ENCODE assay signal across 21 cellular contexts in genomic region chr9:135693265-135693664, GRCh38. TPM values are rescaled to one million over a fixed set of nuclear protein-coding genes. Genes with fewer than 3 reads are reported as not detected.
"Had no signal": no experiment of that assay in that cellular context is flagged by ENCODE, and none has a peak within 500 bp of the region (broad histone marks: within the 10 kb centered on the region; RNA-seq: fewer than 3 reads in every experiment).

No MANE protein-coding gene starts in this region.

- H3K27ac Mint-ChIP-seq: activated naive CD8-positive, alpha-beta T cell treated with anti-CD3 and anti-CD28 coated beads, Interleukin-2, amount 50 U/mL, for 24 hours; nephron progenitor cell; stimulated activated naive B cell treated with anti-CD40 and anti-IgM and Interleukin-4, amounts not matched to agents 10 μg/mL and 1 μg/mL and 100 μg/mL, for 72 hours had no signal

- H3K79me2 ChIP-seq: hepatocyte had no signal

- H3K36me3 Mint-ChIP-seq: stimulated activated naive B cell treated with anti-CD40 and anti-IgM and Interleukin-4, amounts not matched to agents 10 μg/mL and 1 μg/mL and 100 μg/mL, for 72 hours had no signal

- DNase-seq: activated CD4-positive, alpha-beta T cell treated with anti-CD3 and anti-CD28 coated beads for 1 hour; activated CD4-positive, alpha-beta T cell treated with anti-CD3 and anti-CD28 coated beads, Interleukin-2, amount 50 U/mL, for 4 hours; activated naive CD4-positive, alpha-beta T cell; activated naive CD8-positive, alpha-beta T cell treated with anti-CD3 and anti-CD28 coated beads, Interleukin-2, amount 50 U/mL, for 24 hours; activated T-cell treated with anti-CD3 and anti-CD28 coated beads for 4 hours; mesendoderm; nephron progenitor cell; stimulated activated CD4-positive, alpha-beta T cell treated with anti-CD3 and anti-CD28 coated beads, Interleukin-4, amount 100 ng/mL, for 1 hour; stimulated activated naive B cell treated with anti-CD40 and anti-IgM and Interleukin-4, amounts not matched to agents 10 μg/mL and 1 μg/mL and 100 μg/mL, for 72 hours; T-helper 1 cell; T1000; uterus had no signal

- H3K4me3 ChIP-seq: cardiac muscle cell, hepatocyte, pancreas, tibial nerve, uterus had no signal

- H2AFZ ChIP-seq: hepatocyte had no signal

- H3K4me1 Mint-ChIP-seq: activated naive CD8-positive, alpha-beta T cell treated with anti-CD3 and anti-CD28 coated beads, Interleukin-2, amount 50 U/mL, for 24 hours; stimulated activated naive B cell treated with anti-CD40 and anti-IgM and Interleukin-4, amounts not matched to agents 10 μg/mL and 1 μg/mL and 100 μg/mL, for 72 hours had no signal

- H3K4me1 ChIP-seq: pancreas, tibial nerve, uterus had no signal

- H3K4me2 ChIP-seq: hepatocyte had no signal

- H3K9me3 Mint-ChIP-seq: activated naive CD8-positive, alpha-beta T cell treated with anti-CD3 and anti-CD28 coated beads, Interleukin-2, amount 50 U/mL, for 24 hours; nephron progenitor cell; stimulated activated naive B cell treated with anti-CD40 and anti-IgM and Interleukin-4, amounts not matched to agents 10 μg/mL and 1 μg/mL and 100 μg/mL, for 72 hours had no signal

- H3K27me3 ChIP-seq: cardiac muscle cell, hepatocyte, pancreas, tibial nerve, uterus had no signal

- H3K27ac ChIP-seq: cardiac muscle cell, hepatocyte, pancreas, tibial nerve, uterus had no signal

- ATAC-seq: activated naive CD8-positive, alpha-beta T cell treated with anti-CD3 and anti-CD28 coated beads, Interleukin-2, amount 50 U/mL, for 24 hours; pancreas; stimulated activated naive B cell treated with anti-CD40 and anti-IgM and Interleukin-4, amounts not matched to agents 10 μg/mL and 1 μg/mL and 100 μg/mL, for 72 hours had no signal

- H3K4me3 Mint-ChIP-seq: activated naive CD8-positive, alpha-beta T cell treated with anti-CD3 and anti-CD28 coated beads, Interleukin-2, amount 50 U/mL, for 24 hours; nephron progenitor cell; stimulated activated naive B cell treated with anti-CD40 and anti-IgM and Interleukin-4, amounts not matched to agents 10 μg/mL and 1 μg/mL and 100 μg/mL, for 72 hours had no signal

- H3K36me3 ChIP-seq: cardiac muscle cell, pancreas, tibial nerve, uterus had no signal

RNA-seq across cellular contexts. Expression of gene SOHLH1, which starts 6.0 kb away (rescaled TPM):
- total RNA-seq: astrocyte, cardiac muscle cell, esophagus mucosa, hepatocyte, kidney epithelial cell, liver, pancreas, renal cortical epithelial cell, tibial nerve, uterus had no signal
- polyA plus RNA-seq: cardiac muscle cell, hepatocyte, liver had no signal

RNA-seq across cellular contexts. Expression of gene KCNT1, which starts 8.7 kb away (rescaled TPM):
- total RNA-seq: astrocyte, esophagus mucosa, hepatocyte, kidney epithelial cell, renal cortical epithelial cell had no signal

RNA-seq across cellular contexts. Expression of gene LCN9, which starts 30.2 kb away (rescaled TPM):
- total RNA-seq: cardiac muscle cell, esophagus mucosa, kidney epithelial cell, liver, pancreas, renal cortical epithelial cell, tibial nerve, uterus had no signal
- polyA plus RNA-seq: liver, pancreas had no signal

RNA-seq across cellular contexts. Expression of gene GLT6D1, which starts 53.9 kb away (rescaled TPM):
- total RNA-seq: astrocyte, cardiac muscle cell, esophagus mucosa, kidney epithelial cell, liver, pancreas, renal cortical epithelial cell, tibial nerve, uterus had no signal
- polyA plus RNA-seq: cardiac muscle cell, hepatocyte, liver had no signal
